10 cellular contexts compared by ENCODE assay signal in the genomic region with DNA sequence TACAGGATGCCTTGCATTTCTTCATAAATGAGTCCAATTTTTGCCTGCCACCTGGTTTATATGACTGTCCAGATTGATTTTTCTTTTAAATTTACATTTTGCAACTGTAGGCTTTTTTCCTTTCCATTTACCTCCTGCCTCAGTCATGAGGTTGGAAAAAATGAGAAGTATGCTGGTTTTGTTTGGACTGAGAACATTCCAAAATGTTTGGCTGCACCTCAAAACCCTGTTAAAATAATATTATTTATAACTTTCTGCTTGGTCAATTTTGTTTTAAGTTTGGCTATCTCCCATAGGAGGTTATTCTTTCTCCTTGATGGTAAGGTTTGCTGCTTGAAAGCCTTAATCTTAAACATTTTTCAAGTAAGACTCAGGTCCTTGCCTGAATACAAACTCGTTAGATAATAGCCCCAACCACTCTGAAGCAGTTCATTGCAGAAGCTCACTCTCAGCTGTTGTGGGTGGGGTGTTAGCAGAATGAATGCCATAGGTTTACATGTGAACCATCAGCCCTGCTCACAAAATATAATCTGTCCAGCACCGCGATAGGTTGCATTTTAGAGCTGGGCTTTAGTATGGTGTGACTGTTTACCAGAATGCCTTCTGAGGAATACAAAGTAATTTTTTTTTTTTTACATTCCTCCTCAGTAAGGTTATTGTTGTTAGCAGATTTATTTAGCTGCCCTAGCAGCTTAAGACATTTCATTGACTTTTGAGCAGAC.
DNase-seq lines count a peak whose midpoint lies in the region; ATAC-seq and TF ChIP-seq lines count a peak whose summit lies in the region.
"Had no signal": no experiment of that assay in that cellular context is flagged by ENCODE, and none has a peak within 500 bp of the region (broad histone marks: within the 10 kb centered on the region; RNA-seq: fewer than 3 reads in every experiment).

No MANE protein-coding gene starts in this region.

- DNase-seq in GM03348 (ENCODE audit: low spot score) (peak; percentile 44), brain microvascular endothelial cell (peak; percentile 83), iPS-NIHi11 (ENCODE audit: low spot score) (peak; percentile 11)
- DNase-seq in activated CD4-positive, alpha-beta T cell treated with anti-CD3 and anti-CD28 coated beads for 1 hour = no peak
- DNase-seq: Kasumi-1 had no signal

- peak overlapping the region; percentile 88 for H3K9ac ChIP-seq in skeletal muscle satellite cell (ENCODE audit: low read depth, low read length)

- H3K9me3 ChIP-seq in skeletal muscle satellite cell (replicated peaks; ENCODE audit: low read length) = no peaks in the 10 kb centered on the region

- no peak for TF ChIP-seq CTCF in brain microvascular endothelial cell (IDR thresholded peaks at IDR 0.05; ENCODE audit: low read depth, low read length, missing control alignments)

- H3K36me3 ChIP-seq in brain microvascular endothelial cell (replicated peaks) (no peaks in the 10 kb centered on the region), skeletal muscle satellite cell (ENCODE audit: insufficient read depth, low read length) (no peaks in the 10 kb centered on the region)

- H3K4me2 ChIP-seq in skeletal muscle satellite cell (ENCODE audit: low read length) = peak overlapping the region; percentile 54

- peaks cover 38% of the 10 kb centered on the region for H3K4me1 ChIP-seq in skeletal muscle satellite cell (ENCODE audit: control insufficient read depth, insufficient read depth, low read length)

- ATAC-seq in HG03095 (IDR thresholded peaks at IDR 0.05; ENCODE audit: unreplicated experiment) = no peak
- no peak for ATAC-seq in HG03565 (IDR thresholded peaks at IDR 0.05; ENCODE audit: unreplicated experiment)
- ATAC-seq in GM18861 (IDR thresholded peaks at IDR 0.05; ENCODE audit: unreplicated experiment) = no peak
- ATAC-seq: HCT116 had no signal

- H3K4me3 ChIP-seq in brain microvascular endothelial cell (ENCODE audit: low read depth, low read length) (no peak overlapping the region), skeletal muscle satellite cell (ENCODE audit: low read length) (peak overlapping the region; percentile 41)

- in situ Hi-C loops in brain microvascular endothelial cell (cut with HindIII; ENCODE audit: low pct_ligation_motif_present, low sequenced_read_pairs) = no loop called here

- H3K27ac ChIP-seq in brain microvascular endothelial cell = peak overlapping the region; percentile 88

- H3K27me3 ChIP-seq in brain microvascular endothelial cell (replicated peaks) (no peaks in the 10 kb centered on the region), skeletal muscle satellite cell (ENCODE audit: control insufficient read depth, insufficient read depth, low read length) (no peaks in the 10 kb centered on the region)
